In the genomic region with DNA sequence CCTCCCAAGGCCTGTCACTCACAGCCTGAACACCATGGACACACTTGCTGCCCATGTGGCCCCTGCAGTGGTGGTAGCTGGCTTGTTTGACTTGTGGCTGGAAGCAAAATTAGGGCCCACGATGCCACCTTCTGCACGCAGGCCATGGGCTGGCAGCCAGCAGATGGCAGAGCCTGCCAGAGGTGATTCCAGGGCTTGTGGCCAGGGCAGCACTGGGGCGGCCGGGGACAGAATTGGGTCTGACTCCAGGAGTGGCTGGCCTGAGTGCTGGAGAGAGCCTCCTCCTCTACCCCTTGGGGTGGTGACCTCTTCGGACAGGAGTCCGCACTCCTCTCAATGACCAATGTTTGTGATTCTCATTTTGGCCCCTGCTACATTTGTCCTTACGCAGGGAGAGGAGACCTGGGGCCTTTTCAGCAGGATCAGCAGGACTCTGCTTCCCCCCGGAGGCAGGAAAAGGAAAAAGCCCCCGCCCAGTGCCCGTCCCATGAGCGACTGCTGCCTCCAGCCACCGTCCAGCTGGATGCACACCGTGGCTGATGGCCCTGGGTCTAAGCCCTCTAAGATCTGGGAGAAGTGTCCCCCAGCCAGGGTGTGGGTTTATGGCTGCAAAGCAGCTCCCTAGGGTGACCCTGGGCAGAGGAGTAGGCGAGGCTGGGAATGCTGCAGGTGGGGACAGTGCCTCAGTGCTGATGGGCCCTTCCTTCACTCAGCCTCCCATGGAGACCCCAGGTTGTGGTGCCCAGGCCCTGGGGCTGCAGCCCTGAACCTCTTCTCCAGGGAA, we compare ENCODE assay signal across 1 cellular context.
TF ChIP-seq lines count a peak whose summit lies in the region.

No MANE protein-coding gene starts in this region.

TF ChIP-seq in K562, 482 proteins besides CTCF, POLR2A, EP300 and RAD21 (continued from another document and continues in another):
- TF ChIP-seq SMC3 (conservative IDR thresholded peaks at IDR 0.05; ENCODE audit: insufficient read depth, low read depth, low read length) (peak; percentile 96), TRIM28 (IDR thresholded peaks at IDR 0.05) (no peak), ARNT (IDR thresholded peaks at IDR 0.05) (no peak), IFI16 (CRISPR knock-in tag; IDR thresholded peaks at IDR 0.05) (no peak), MYBL2 (IDR thresholded peaks at IDR 0.05; ENCODE audit: low read depth) (no peak), MYBL2 (CRISPR knock-in tag; IDR thresholded peaks at IDR 0.05; ENCODE audit: borderline replicate concordance) (no peak), ETV5 (CRISPR knock-in tag; IDR thresholded peaks at IDR 0.05; ENCODE audit: low read depth) (no peak), ZSCAN32 (CRISPR knock-in tag; IDR thresholded peaks at IDR 0.05) (no peak), ZC3H4 (CRISPR knock-in tag; IDR thresholded peaks at IDR 0.05; ENCODE audit: borderline replicate concordance) (no peak), KAT7 (CRISPR knock-in tag; IDR thresholded peaks at IDR 0.05; ENCODE audit: borderline replicate concordance) (no peak), ZNF24 (IDR thresholded peaks at IDR 0.05) (no peak), C11orf30 (IDR thresholded peaks at IDR 0.05; ENCODE audit: low read depth) (no peak), SREBF1 (IDR thresholded peaks at IDR 0.05; ENCODE audit: borderline replicate concordance, low read depth, low read length) (no peak), CAMTA2 (CRISPR knock-in tag; conservative IDR thresholded peaks at IDR 0.05) (no peak), FOSL1 (tag; conservative IDR thresholded peaks at IDR 0.05) (no peak), NFXL1 (CRISPR knock-in tag; IDR thresholded peaks at IDR 0.05) (no peak), NFE2L1 (tag; IDR thresholded peaks at IDR 0.05; ENCODE audit: borderline replicate concordance, low read depth) (no peak), MBD2 (IDR thresholded peaks at IDR 0.05; ENCODE audit: borderline replicate concordance, low read depth) (no peak), ZNF644 (tag; IDR thresholded peaks at IDR 0.05; ENCODE audit: low read depth) (no peak), EZH2 (IDR thresholded peaks at IDR 0.05; ENCODE audit: borderline replicate concordance, low read depth, low read length) (no peak), POLR2AphosphoS2 (IDR thresholded peaks at IDR 0.05; ENCODE audit: low read length) (no peak), MEIS2 (IDR thresholded peaks at IDR 0.05; ENCODE audit: partially characterized antibody) (no peak), ZNF561 (CRISPR knock-in tag; conservative IDR thresholded peaks at IDR 0.05) (no peak), SETDB1 (IDR thresholded peaks at IDR 0.05; ENCODE audit: low read length) (no peak), ZNF174 (CRISPR knock-in tag; IDR thresholded peaks at IDR 0.05) (no peak), ATF1 (CRISPR knock-in tag; IDR thresholded peaks at IDR 0.05) (no peak), ATF1 (tag; IDR thresholded peaks at IDR 0.05) (peak; percentile 66), ZNF766 (CRISPR knock-in tag; conservative IDR thresholded peaks at IDR 0.05) (peak; percentile 80), PHF8 (IDR thresholded peaks at IDR 0.05; ENCODE audit: borderline replicate concordance, low read length) (no peak), NFE2 (IDR thresholded peaks at IDR 0.05; ENCODE audit: low read depth) (no peak), MTA3 (IDR thresholded peaks at IDR 0.05; ENCODE audit: borderline replicate concordance) (peak; percentile 88), ZNF431 (CRISPR knock-in tag; IDR thresholded peaks at IDR 0.05) (no peak), ZNF121 (CRISPR knock-in tag; conservative IDR thresholded peaks at IDR 0.05) (no peak), HSF4 (CRISPR knock-in tag; IDR thresholded peaks at IDR 0.05; ENCODE audit: borderline replicate concordance) (peak; percentile 69; the same call in 1 of the 2 replicates), PTTG1 (tag; IDR thresholded peaks at IDR 0.05; ENCODE audit: low read depth) (no peak), FOS (IDR thresholded peaks at IDR 0.05; ENCODE audit: extremely low read depth, insufficient read length) (no peak), SRSF1 (IDR thresholded peaks at IDR 0.05; ENCODE audit: low read depth, low read length) (no peak), NCOR1 (IDR thresholded peaks at IDR 0.05) (no peak), NR2C2 (CRISPR knock-in tag; IDR thresholded peaks at IDR 0.05) (no peak), NR2C2 (tag; IDR thresholded peaks at IDR 0.05) (0 out of 2 replicates have a peak, but pooled peaks have one; percentile 64), SRSF9 (IDR thresholded peaks at IDR 0.05; ENCODE audit: borderline replicate concordance, low read depth, low read length) (no peak), HMGN3 (IDR thresholded peaks at IDR 0.05; ENCODE audit: borderline replicate concordance, extremely low read depth, insufficient read length, low read depth, low read length) (no peak), ZNF778 (CRISPR knock-in tag; IDR thresholded peaks at IDR 0.05) (no peak), MTA1 (IDR thresholded peaks at IDR 0.05; ENCODE audit: borderline replicate concordance) (no peak), RB1 (IDR thresholded peaks at IDR 0.05; ENCODE audit: low read depth) (0 out of 2 replicates have a peak, but pooled peaks have one; percentile 76), CHD2 (IDR thresholded peaks at IDR 0.05; ENCODE audit: low read depth, low read length) (no peak; the same call in 1 of the 2 replicates), ZKSCAN3 (CRISPR knock-in tag; IDR thresholded peaks at IDR 0.05) (no peak), U2AF1 (optimal IDR thresholded peaks at IDR 0.05; ENCODE audit: low read depth, low read length) (no peak), FOXK1 (CRISPR knock-in tag; IDR thresholded peaks at IDR 0.05; ENCODE audit: borderline replicate concordance) (no peak), MTF1 (CRISPR knock-in tag; IDR thresholded peaks at IDR 0.05; ENCODE audit: borderline replicate concordance) (no peak; the same call in 1 of the 2 replicates), CBFB (CRISPR knock-in tag; IDR thresholded peaks at IDR 0.05) (no peak)
- TF ChIP-seq, protein P1, sequence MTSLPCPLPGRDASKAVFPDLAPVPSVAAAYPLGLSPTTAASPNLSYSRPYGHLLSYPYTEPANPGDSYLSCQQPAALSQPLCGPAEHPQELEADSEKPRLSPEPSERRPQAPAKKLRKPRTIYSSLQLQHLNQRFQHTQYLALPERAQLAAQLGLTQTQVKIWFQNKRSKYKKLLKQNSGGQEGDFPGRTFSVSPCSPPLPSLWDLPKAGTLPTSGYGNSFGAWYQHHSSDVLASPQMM (CRISPR knock-in tag; IDR thresholded peaks at IDR 0.05), result no peak
- TF ChIP-seq, protein P2, sequence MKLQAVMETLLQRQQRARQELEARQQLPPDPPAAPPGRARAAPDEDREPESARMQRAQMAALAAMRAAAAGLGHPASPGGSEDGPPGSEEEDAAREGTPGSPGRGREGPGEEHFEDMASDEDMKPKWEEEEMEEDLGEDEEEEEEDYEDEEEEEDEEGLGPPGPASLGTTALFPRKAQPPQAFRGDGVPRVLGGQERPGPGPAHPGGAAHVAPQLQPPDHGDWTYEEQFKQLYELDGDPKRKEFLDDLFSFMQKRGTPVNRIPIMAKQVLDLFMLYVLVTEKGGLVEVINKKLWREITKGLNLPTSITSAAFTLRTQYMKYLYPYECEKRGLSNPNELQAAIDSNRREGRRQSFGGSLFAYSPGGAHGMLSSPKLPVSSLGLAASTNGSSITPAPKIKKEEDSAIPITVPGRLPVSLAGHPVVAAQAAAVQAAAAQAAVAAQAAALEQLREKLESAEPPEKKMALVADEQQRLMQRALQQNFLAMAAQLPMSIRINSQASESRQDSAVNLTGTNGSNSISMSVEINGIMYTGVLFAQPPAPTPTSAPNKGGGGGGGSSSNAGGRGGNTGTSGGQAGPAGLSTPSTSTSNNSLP (IDR thresholded peaks at IDR 0.05; ENCODE audit: borderline replicate concordance, low read depth, low read length), result no peak
- TF ChIP-seq, protein P3, sequence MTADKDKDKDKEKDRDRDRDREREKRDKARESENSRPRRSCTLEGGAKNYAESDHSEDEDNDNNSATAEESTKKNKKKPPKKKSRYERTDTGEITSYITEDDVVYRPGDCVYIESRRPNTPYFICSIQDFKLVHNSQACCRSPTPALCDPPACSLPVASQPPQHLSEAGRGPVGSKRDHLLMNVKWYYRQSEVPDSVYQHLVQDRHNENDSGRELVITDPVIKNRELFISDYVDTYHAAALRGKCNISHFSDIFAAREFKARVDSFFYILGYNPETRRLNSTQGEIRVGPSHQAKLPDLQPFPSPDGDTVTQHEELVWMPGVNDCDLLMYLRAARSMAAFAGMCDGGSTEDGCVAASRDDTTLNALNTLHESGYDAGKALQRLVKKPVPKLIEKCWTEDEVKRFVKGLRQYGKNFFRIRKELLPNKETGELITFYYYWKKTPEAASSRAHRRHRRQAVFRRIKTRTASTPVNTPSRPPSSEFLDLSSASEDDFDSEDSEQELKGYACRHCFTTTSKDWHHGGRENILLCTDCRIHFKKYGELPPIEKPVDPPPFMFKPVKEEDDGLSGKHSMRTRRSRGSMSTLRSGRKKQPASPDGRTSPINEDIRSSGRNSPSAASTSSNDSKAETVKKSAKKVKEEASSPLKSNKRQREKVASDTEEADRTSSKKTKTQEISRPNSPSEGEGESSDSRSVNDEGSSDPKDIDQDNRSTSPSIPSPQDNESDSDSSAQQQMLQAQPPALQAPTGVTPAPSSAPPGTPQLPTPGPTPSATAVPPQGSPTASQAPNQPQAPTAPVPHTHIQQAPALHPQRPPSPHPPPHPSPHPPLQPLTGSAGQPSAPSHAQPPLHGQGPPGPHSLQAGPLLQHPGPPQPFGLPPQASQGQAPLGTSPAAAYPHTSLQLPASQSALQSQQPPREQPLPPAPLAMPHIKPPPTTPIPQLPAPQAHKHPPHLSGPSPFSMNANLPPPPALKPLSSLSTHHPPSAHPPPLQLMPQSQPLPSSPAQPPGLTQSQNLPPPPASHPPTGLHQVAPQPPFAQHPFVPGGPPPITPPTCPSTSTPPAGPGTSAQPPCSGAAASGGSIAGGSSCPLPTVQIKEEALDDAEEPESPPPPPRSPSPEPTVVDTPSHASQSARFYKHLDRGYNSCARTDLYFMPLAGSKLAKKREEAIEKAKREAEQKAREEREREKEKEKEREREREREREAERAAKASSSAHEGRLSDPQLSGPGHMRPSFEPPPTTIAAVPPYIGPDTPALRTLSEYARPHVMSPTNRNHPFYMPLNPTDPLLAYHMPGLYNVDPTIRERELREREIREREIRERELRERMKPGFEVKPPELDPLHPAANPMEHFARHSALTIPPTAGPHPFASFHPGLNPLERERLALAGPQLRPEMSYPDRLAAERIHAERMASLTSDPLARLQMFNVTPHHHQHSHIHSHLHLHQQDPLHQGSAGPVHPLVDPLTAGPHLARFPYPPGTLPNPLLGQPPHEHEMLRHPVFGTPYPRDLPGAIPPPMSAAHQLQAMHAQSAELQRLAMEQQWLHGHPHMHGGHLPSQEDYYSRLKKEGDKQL (CRISPR knock-in tag; IDR thresholded peaks at IDR 0.05; ENCODE audit: borderline replicate concordance), result no peak
- TF ChIP-seq, protein P4, sequence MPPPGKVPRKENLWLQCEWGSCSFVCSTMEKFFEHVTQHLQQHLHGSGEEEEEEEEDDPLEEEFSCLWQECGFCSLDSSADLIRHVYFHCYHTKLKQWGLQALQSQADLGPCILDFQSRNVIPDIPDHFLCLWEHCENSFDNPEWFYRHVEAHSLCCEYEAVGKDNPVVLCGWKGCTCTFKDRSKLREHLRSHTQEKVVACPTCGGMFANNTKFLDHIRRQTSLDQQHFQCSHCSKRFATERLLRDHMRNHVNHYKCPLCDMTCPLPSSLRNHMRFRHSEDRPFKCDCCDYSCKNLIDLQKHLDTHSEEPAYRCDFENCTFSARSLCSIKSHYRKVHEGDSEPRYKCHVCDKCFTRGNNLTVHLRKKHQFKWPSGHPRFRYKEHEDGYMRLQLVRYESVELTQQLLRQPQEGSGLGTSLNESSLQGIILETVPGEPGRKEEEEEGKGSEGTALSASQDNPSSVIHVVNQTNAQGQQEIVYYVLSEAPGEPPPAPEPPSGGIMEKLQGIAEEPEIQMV (tag; conservative IDR thresholded peaks at IDR 0.05; ENCODE audit: low read depth), result no peak
- TF ChIP-seq, protein P5, sequence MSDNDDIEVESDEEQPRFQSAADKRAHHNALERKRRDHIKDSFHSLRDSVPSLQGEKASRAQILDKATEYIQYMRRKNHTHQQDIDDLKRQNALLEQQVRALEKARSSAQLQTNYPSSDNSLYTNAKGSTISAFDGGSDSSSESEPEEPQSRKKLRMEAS (CRISPR knock-in tag; IDR thresholded peaks at IDR 0.05), result no peak
- TF ChIP-seq, protein P6, sequence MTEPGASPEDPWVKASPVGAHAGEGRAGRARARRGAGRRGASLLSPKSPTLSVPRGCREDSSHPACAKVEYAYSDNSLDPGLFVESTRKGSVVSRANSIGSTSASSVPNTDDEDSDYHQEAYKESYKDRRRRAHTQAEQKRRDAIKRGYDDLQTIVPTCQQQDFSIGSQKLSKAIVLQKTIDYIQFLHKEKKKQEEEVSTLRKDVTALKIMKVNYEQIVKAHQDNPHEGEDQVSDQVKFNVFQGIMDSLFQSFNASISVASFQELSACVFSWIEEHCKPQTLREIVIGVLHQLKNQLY (CRISPR knock-in tag; conservative IDR thresholded peaks at IDR 0.05), result no peak
- TF ChIP-seq, protein P7, sequence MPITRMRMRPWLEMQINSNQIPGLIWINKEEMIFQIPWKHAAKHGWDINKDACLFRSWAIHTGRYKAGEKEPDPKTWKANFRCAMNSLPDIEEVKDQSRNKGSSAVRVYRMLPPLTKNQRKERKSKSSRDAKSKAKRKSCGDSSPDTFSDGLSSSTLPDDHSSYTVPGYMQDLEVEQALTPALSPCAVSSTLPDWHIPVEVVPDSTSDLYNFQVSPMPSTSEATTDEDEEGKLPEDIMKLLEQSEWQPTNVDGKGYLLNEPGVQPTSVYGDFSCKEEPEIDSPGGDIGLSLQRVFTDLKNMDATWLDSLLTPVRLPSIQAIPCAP (CRISPR knock-in tag; IDR thresholded peaks at IDR 0.05; ENCODE audit: borderline replicate concordance), result no peak
- TF ChIP-seq, protein P8, sequence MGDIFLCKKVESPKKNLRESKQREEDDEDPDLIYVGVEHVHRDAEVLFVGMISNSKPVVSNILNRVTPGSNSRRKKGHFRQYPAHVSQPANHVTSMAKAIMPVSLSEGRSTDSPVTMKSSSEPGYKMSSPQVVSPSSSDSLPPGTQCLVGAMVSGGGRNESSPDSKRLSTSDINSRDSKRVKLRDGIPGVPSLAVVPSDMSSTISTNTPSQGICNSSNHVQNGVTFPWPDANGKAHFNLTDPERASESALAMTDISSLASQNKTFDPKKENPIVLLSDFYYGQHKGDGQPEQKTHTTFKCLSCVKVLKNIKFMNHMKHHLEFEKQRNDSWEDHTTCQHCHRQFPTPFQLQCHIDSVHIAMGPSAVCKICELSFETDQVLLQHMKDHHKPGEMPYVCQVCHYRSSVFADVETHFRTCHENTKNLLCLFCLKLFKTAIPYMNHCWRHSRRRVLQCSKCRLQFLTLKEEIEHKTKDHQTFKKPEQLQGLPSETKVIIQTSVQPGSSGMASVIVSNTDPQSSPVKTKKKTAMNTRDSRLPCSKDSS (IDR thresholded peaks at IDR 0.05; ENCODE audit: low read depth, partially characterized antibody), result no peak
- TF ChIP-seq, protein P9, sequence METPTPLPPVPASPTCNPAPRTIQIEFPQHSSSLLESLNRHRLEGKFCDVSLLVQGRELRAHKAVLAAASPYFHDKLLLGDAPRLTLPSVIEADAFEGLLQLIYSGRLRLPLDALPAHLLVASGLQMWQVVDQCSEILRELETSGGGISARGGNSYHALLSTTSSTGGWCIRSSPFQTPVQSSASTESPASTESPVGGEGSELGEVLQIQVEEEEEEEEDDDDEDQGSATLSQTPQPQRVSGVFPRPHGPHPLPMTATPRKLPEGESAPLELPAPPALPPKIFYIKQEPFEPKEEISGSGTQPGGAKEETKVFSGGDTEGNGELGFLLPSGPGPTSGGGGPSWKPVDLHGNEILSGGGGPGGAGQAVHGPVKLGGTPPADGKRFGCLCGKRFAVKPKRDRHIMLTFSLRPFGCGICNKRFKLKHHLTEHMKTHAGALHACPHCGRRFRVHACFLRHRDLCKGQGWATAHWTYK (CRISPR knock-in tag; IDR thresholded peaks at IDR 0.05), result peak; percentile 78
